15 cellular contexts compared by ENCODE assay signal in the genomic region with DNA sequence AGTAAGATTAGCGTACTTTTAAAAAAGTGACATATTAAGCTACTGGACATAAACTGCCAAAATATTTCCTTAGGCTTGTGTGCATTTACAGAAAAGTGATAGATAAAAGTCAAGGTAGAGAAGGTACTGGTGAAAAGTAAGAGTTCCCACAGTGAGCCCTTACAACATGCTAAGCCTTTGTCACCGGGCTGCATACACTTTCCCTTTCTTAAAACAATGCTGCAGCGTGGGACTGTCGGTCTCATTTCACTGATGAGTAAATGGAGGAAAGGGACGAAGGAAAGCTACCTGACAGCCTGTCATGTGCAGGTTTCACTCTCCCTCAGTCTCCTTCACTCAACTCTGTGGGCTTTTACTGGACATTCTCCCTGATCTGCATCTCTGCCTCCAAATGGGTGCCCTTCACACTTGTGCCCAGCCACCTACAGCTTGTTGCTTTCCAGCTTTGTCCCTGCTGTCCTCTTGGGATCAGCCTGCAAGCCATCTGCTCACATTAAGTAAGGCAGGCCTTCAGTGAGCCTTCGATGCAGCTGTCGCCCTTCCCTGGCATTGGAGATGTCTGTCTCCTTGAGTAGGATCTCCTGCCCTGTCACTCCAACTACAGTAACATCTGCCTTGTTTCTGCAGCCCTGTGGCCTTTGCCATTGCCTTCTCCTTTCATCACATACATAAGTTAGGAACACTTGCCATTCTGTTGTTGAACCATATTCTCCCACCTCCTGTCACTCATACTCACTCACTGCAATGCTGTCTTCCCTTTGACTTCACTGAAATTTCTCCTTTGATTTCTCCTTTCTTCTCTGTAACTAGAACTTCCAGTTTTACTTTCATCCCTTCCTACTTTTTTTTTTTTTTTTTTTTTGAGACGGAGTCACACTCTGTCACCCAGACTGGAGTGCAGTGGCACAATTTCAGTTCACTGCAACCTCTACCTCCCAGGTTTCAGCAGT. TPM values are rescaled to one million over a fixed set of nuclear protein-coding genes. Genes with fewer than 3 reads are reported as not detected.
DNase-seq lines count a peak whose midpoint lies in the region; ATAC-seq and TF ChIP-seq lines count a peak whose summit lies in the region.
"Had no signal": no experiment of that assay in that cellular context is flagged by ENCODE, and none has a peak within 500 bp of the region (broad histone marks: within the 10 kb centered on the region; RNA-seq: fewer than 3 reads in every experiment).

No MANE protein-coding gene starts in this region.

- H3K9me3 ChIP-seq in heart left ventricle: no peaks in the 10 kb centered on the region
- H3K9me3 ChIP-seq: right atrium auricular region, testis had no signal

- H3K36me3 Mint-ChIP-seq in brain: peaks cover 71% of the 10 kb centered on the region

- WGBS in heart left ventricle, 4 donors: 87 to 94% (median 89%) methylated on average over 8 of the region's 8 CpGs

- peak overlapping the region in 4 of 5 experiments; percentile 23 to 74 (median 57) for H3K27ac Mint-ChIP-seq in brain

- H3K4me3 Mint-ChIP-seq in brain: no peak overlapping the region

- intact Hi-C loops in heart left ventricle (cut with DNase I): no loop called here
- intact Hi-C loops in cardiac septum (cut with DNase I): no loop called here

- no peak overlapping the region for H3K4me3 ChIP-seq in heart left ventricle
- H3K4me3 ChIP-seq: right atrium auricular region, testis had no signal

- peaks cover 0 to 98% (median 79%) of the 10 kb centered on the region in 9 donors for H3K36me3 ChIP-seq in heart left ventricle

- ATAC-seq in heart left ventricle: peak in 3 of 4 donors; percentile 14 to 50 (median 26)

- no peaks in the 10 kb centered on the region for H3K9me3 Mint-ChIP-seq in brain

- no peaks in the 10 kb centered on the region for H3K4me1 ChIP-seq in heart left ventricle
- H3K4me1 ChIP-seq: right atrium auricular region, testis had no signal

- H3K27me3 Mint-ChIP-seq in brain: peaks cover 3% of the 10 kb centered on the region

- no peak for TF ChIP-seq POLR2A in heart left ventricle (IDR thresholded peaks at IDR 0.05)

- H3K27me3 ChIP-seq in heart left ventricle: no peaks in the 10 kb centered on the region
- H3K27me3 ChIP-seq: right atrium auricular region, testis had no signal

- DNase-seq in heart left ventricle: no peak
- no peak for DNase-seq in cardiac septum (ENCODE audit: low spot score)
- DNase-seq in NCI-H2171 treated with DMSO at 0.1 percent for 48 hours (lab: John Stamatoyannopoulos, UW): peak; percentile 86
- DNase-seq in retina: peak; percentile 44
- DNase-seq in stimulated activated naive CD4-positive, alpha-beta T cell (lab: John Stamatoyannopoulos, UW): no peak
- no peak for DNase-seq in H4 (ENCODE audit: low spot score)
- DNase-seq in activated CD4-positive, CD25-positive, alpha-beta regulatory T cell (lab: John Stamatoyannopoulos, UW): no peak
- DNase-seq: activated CD8-positive, alpha-beta memory T cell treated with anti-CD3 and anti-CD28 coated beads, Interleukin-2, amount 50 U/mL, for 48 hours; effector CD4-positive, alpha-beta T cell; KG1; NCI-H1436; testis had no signal

- no peaks in the 10 kb centered on the region for H3K4me1 Mint-ChIP-seq in brain

- TF ChIP-seq CTCF in heart left ventricle (IDR thresholded peaks at IDR 0.05) (no peak), brain (conservative IDR thresholded peaks at IDR 0.05) (no peak)

- no peak overlapping the region for H3K27ac ChIP-seq in heart left ventricle
- H3K27ac ChIP-seq: right atrium auricular region, testis, VCaP had no signal

RNA-seq across cellular contexts. Expression of a gene that starts 9.3 kb away (rescaled TPM):
- total RNA-seq in heart left ventricle (under 1 TPM in 5 of 9 donors, not detected in 4; 0.40 to 0.81 (median 0.56) TPM), cardiac septum (0.43 TPM)
- polyA plus RNA-seq in heart left ventricle (under 1 TPM; 0.14 to 0.15 TPM), brain (ENCODE audit: insufficient read depth, low read depth, low replicate concordance) (2.0 TPM)
- total RNA-seq in H4 (2014; rRNA removed; shearing (Covaris generic)): 1.3 and 2.5 TPM in 2 replicates

Comparison
In these comparisons a context has a peak if more than half of its experiments do, and no peak if none do; other contexts are left out.
1. DNase-seq: peak in NCI-H2171 treated with DMSO at 0.1 percent for 48 hours (single experiment) and retina (single experiment); none in heart left ventricle (0 of 5), cardiac septum (single experiment), stimulated activated naive CD4-positive, alpha-beta T cell (0 of 6), H4 (single experiment) and activated CD4-positive, CD25-positive, alpha-beta regulatory T cell (0 of 4).